10 cellular contexts compared by ENCODE assay signal in genomic region chr19:18385675-18386542, GRCh38. TPM values are rescaled to one million over a fixed set of nuclear protein-coding genes. Genes with fewer than 3 reads are reported as not detected.
A peak's percentile ranks its signal among the peaks of the same experiment; 100 is the strongest.
DNase-seq lines count a peak whose midpoint lies in the region; ATAC-seq and TF ChIP-seq lines count a peak whose summit lies in the region.
"Had no signal": no experiment of that assay in that cellular context is flagged by ENCODE, and none has a peak within 500 bp of the region (broad histone marks: within the 10 kb centered on the region; RNA-seq: fewer than 3 reads in every experiment).

A gene with protein sequence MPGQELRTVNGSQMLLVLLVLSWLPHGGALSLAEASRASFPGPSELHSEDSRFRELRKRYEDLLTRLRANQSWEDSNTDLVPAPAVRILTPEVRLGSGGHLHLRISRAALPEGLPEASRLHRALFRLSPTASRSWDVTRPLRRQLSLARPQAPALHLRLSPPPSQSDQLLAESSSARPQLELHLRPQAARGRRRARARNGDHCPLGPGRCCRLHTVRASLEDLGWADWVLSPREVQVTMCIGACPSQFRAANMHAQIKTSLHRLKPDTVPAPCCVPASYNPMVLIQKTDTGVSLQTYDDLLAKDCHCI (plus strand): TSS chr19:18386158. CDS start chr19:18386190, 32 bp downstream.

- peaks cover 9% of the 10 kb centered on the region for H3K36me3 Mint-ChIP-seq in activated B cell treated with CpG ODN at 0.5 μM for 24 hours (ENCODE audit: low read depth)

- H3K4me3 ChIP-seq in osteoblast (ENCODE audit: insufficient read depth, low read length), result peak within 1 kb of the TSS; percentile 77

- H3K4me3 Mint-ChIP-seq in activated B cell treated with CpG ODN at 0.5 μM for 24 hours, result no peak within 1 kb of the TSS
- H3K4me3 Mint-ChIP-seq: stimulated activated naive CD8-positive, alpha-beta T cell treated with anti-CD3 and anti-CD28 coated beads, Interleukin-15, Interleukin-2, amounts not matched to agents 100 ng/mL and 50 ng/mL, for 24 hours had no signal

- no peak within 1 kb of the TSS for H3K27ac ChIP-seq in osteoblast (ENCODE audit: low read depth, low read length)

- no peaks in the 10 kb centered on the region for H3K27me3 ChIP-seq in osteoblast (ENCODE audit: insufficient read depth, low read length)

- H3K4me2 ChIP-seq in osteoblast (ENCODE audit: insufficient read depth, low read length), result peak within 1 kb of the TSS; percentile 78

- H3K9me3 Mint-ChIP-seq in activated B cell treated with CpG ODN at 0.5 μM for 24 hours, result no peaks in the 10 kb centered on the region
- H3K9me3 Mint-ChIP-seq: stimulated activated naive CD8-positive, alpha-beta T cell treated with anti-CD3 and anti-CD28 coated beads, Interleukin-15, Interleukin-2, amounts not matched to agents 100 ng/mL and 50 ng/mL, for 24 hours had no signal

- peak within 1 kb of the TSS; percentile 54 for H2AFZ ChIP-seq in osteoblast (ENCODE audit: low read length)

- intact Hi-C loops in activated B cell treated with CpG ODN at 0.5 μM for 24 hours (cut with micrococcal nuclease), result loop anchor here (5.0 kb wide), 1 partner anchor 34 kb away; no protein-coding TSS in a partner anchor

- no peak for ATAC-seq in activated B cell treated with CpG ODN at 0.5 μM for 24 hours (ENCODE audit: low read depth)
- ATAC-seq in GM19328 (IDR thresholded peaks at IDR 0.05; ENCODE audit: unreplicated experiment), result no peak
- ATAC-seq in omental fat pad (ENCODE audit: low FRiP score), result no peak

- TF ChIP-seq CTCF in activated B cell treated with CpG ODN at 0.5 μM for 24 hours (IDR thresholded peaks at IDR 0.05) (no peak), osteoblast (IDR thresholded peaks at IDR 0.05; ENCODE audit: extremely low read depth, low read depth, low read length) (peak; percentile 58), omental fat pad (IDR thresholded peaks at IDR 0.05) (no peak)

- no peaks in the 10 kb centered on the region for H3K9me3 ChIP-seq in osteoblast (ENCODE audit: low read depth, low read length)

- peaks cover 14% of the 10 kb centered on the region for H3K36me3 ChIP-seq in osteoblast (ENCODE audit: insufficient read depth, low read length)

- H3K27ac Mint-ChIP-seq in activated B cell treated with CpG ODN at 0.5 μM for 24 hours, result no peak within 1 kb of the TSS
- H3K27ac Mint-ChIP-seq: stimulated activated naive CD8-positive, alpha-beta T cell treated with anti-CD3 and anti-CD28 coated beads, Interleukin-15, Interleukin-2, amounts not matched to agents 100 ng/mL and 50 ng/mL, for 24 hours had no signal

- peaks cover 10% of the 10 kb centered on the region for H3K4me1 ChIP-seq in osteoblast (ENCODE audit: insufficient read depth, low read length)

- DNase-seq in D341Med (ENCODE audit: low spot score) (peak; percentile 67), HT-29 (ENCODE audit: low spot score) (peak; percentile 94), activated B cell treated with CpG ODN at 0.5 μM for 24 hours (peak; percentile 37), fibroblast of the conjunctiva (ENCODE audit: low read depth) (peak; percentile 95), osteoblast (ENCODE audit: insufficient read length, low spot score, missing footprints) (peak; percentile 94), NCI-H187 treated with DMSO at 0.1 percent for 48 hours (lab: John Stamatoyannopoulos, UW) (no peak), omental fat pad (ENCODE audit: low spot score) (no peak)

- peaks cover 27% of the 10 kb centered on the region for H3K4me1 Mint-ChIP-seq in activated B cell treated with CpG ODN at 0.5 μM for 24 hours

- CTCF ChIA-PET in activated B cell treated with CpG ODN at 0.5 μM for 24 hours (lab: Charles Lee), result interaction anchor here (0.6 kb wide), 2 partner anchors 15 to 26 kb away, joined by 3 to 4 read pairs; no protein-coding TSS in a partner anchor

- H3K27me3 Mint-ChIP-seq in activated B cell treated with CpG ODN at 0.5 μM for 24 hours, result peaks cover 14% of the 10 kb centered on the region

- H4K20me1 ChIP-seq in osteoblast (ENCODE audit: insufficient read depth, low read length), result no peaks in the 10 kb centered on the region

- peaks cover 12% of the 10 kb centered on the region for H3K79me2 ChIP-seq in osteoblast (ENCODE audit: insufficient read depth, low read length)

- POLR2A ChIA-PET in activated B cell treated with CpG ODN at 0.5 μM for 24 hours (lab: Charles Lee), result no interaction called here

RNA-seq across cellular contexts. Expression of the gene that starts here (rescaled TPM):
- total RNA-seq in HT-29 (2014; rRNA removed; shearing (Covaris generic)), result 529 and 584 TPM in 2 replicates
- not detected in 2 replicates for total RNA-seq in activated B cell treated with CpG ODN at 0.5 μM for 24 hours
- total RNA-seq in osteoblast, result 61.6 and 74.2 TPM in 2 replicates
- 1 to 10 TPM; 1.9 to 4.6 (median 3.0) TPM for total RNA-seq in omental fat pad
- total RNA-seq: activated CD8-positive, alpha-beta memory T cell treated with anti-CD3 and anti-CD28 coated beads for 36 hours had no signal

Comparison
In these comparisons a context has a peak if more than half of its experiments do, and no peak if none do; other contexts are left out.
1. RNA of the gene that starts here (total RNA-seq): 529 to 584 TPM in HT-29 and 61.6 to 74.2 TPM in osteoblast; 1.9 to 4.6 TPM in omental fat pad and not detected in activated B cell treated with CpG ODN at 0.5 μM for 24 hours; every median in the first group is over 10 times any median in the second.
2. Peak in DNase-seq in activated B cell treated with CpG ODN at 0.5 μM for 24 hours; RNA of the gene not detected or under 1 TPM.
3. DNase-seq: peak in D341Med (single experiment), HT-29 (single experiment), fibroblast of the conjunctiva (single experiment) and osteoblast (single experiment); none in NCI-H187 treated with DMSO at 0.1 percent for 48 hours (single experiment) and omental fat pad (single experiment).